23 cellular contexts compared by ENCODE assay signal in genomic region chr2:211347328-211347727, GRCh38.
DNase-seq lines count a peak whose midpoint lies in the region; ATAC-seq and TF ChIP-seq lines count a peak whose summit lies in the region.
"Had no signal": no experiment of that assay in that cellular context is flagged by ENCODE, and none has a peak within 500 bp of the region (broad histone marks: within the 10 kb centered on the region; RNA-seq: fewer than 3 reads in every experiment).

No MANE protein-coding gene starts in this region.

- no peaks in the 10 kb centered on the region for H3K4me1 Mint-ChIP-seq in chondrocyte (ENCODE audit: low read depth)

- H3K9me2 ChIP-seq in Karpas-422 (replicated peaks; ENCODE audit: insufficient read depth, low read length) = no peaks in the 10 kb centered on the region

- H3K36me3 ChIP-seq in A673 (ENCODE audit: insufficient read depth, low read length, poor library complexity, severe bottlenecking) = no peaks in the 10 kb centered on the region
- no peaks in the 10 kb centered on the region for H3K36me3 ChIP-seq in Karpas-422 (ENCODE audit: insufficient read depth, low read length)
- H3K36me3 ChIP-seq: HAP-1, left lung, Peyer's patch had no signal

- no peaks in the 10 kb centered on the region for H3K9me3 Mint-ChIP-seq in chondrocyte (ENCODE audit: low read depth)

- TF ChIP-seq CTCF in A673 (conservative IDR thresholded peaks at IDR 0.05; ENCODE audit: low read depth, low read length) = peak; percentile 38; the same call in 1 of the 2 replicates
- peak; percentile 3 for TF ChIP-seq CTCF in GM10266 (IDR thresholded peaks at IDR 0.05; ENCODE audit: control insufficient read depth, insufficient read depth, low read depth, missing control alignments)
- TF ChIP-seq CTCF in chondrocyte (IDR thresholded peaks at IDR 0.05) = peak; percentile 27

- H3K27me3 ChIP-seq in A673 (replicated peaks; ENCODE audit: insufficient read depth, low read depth, low read length, poor library complexity) (no peaks in the 10 kb centered on the region), Karpas-422 (ENCODE audit: low read length) (no peaks in the 10 kb centered on the region)
- H3K27me3 ChIP-seq: left lung, Peyer's patch had no signal

- POLR2A ChIA-PET in A673 (lab: Charles Lee; ENCODE audit: low non-redundant PET) = no interaction called here

- H4K20me1 ChIP-seq in Karpas-422 (ENCODE audit: insufficient read depth, low read depth, low read length) = no peaks in the 10 kb centered on the region

- no TSS peak for BruUV-seq in A673 (replicated peaks; lab: Mats Ljungman, UMichigan)

- H3K27me3 Mint-ChIP-seq in chondrocyte (ENCODE audit: low read depth) = peaks cover 3% of the 10 kb centered on the region

- H3K4me1 ChIP-seq in A673 (ENCODE audit: insufficient read depth, low read length, poor library complexity, severe bottlenecking) (peaks cover 4% of the 10 kb centered on the region), Karpas-422 (ENCODE audit: low read length) (no peaks in the 10 kb centered on the region)
- H3K4me1 ChIP-seq: HAP-1, left lung, Peyer's patch had no signal

- no peak overlapping the region for H3K27ac Mint-ChIP-seq in chondrocyte (ENCODE audit: unreplicated experiment)

- no peak overlapping the region for H3K9ac ChIP-seq in Karpas-422 (ENCODE audit: low read length)

- H3K4me3 Mint-ChIP-seq in chondrocyte (ENCODE audit: unreplicated experiment) = no peak overlapping the region

- CTCF ChIA-PET in A673 (lab: Charles Lee) = no interaction called here

- H3K4me3 ChIP-seq in A673 (ENCODE audit: low read depth, low read length, poor library complexity, severe bottlenecking) (no peak overlapping the region), Karpas-422 (ENCODE audit: low read length) (no peak overlapping the region)
- H3K4me3 ChIP-seq: HAP-1, K562, left lung, mucosa of descending colon, Peyer's patch had no signal

- intact Hi-C loops in A673 (cut with micrococcal nuclease; ENCODE audit: unreplicated experiment) = no loop called here

- no peak for ATAC-seq in HG03457 (IDR thresholded peaks at IDR 0.05; ENCODE audit: unreplicated experiment)
- no peak for ATAC-seq in GM21529 (IDR thresholded peaks at IDR 0.05; ENCODE audit: unreplicated experiment)
- ATAC-seq in HG03135 (IDR thresholded peaks at IDR 0.05; ENCODE audit: unreplicated experiment) = no peak
- ATAC-seq: K562; left lung; mucosa of descending colon; stimulated activated naive CD8-positive, alpha-beta T cell treated with anti-CD3 and anti-CD28 coated beads, Interleukin-15, Interleukin-2, amounts not matched to agents 100 U/mL and 50 U/mL, for 24 hours had no signal

- H3K36me3 Mint-ChIP-seq in chondrocyte (ENCODE audit: low read depth) = no peaks in the 10 kb centered on the region

- H3K9me3 ChIP-seq in A673 (ENCODE audit: low read depth, low read length, poor library complexity, severe bottlenecking) (no peaks in the 10 kb centered on the region), Karpas-422 (ENCODE audit: low read length) (no peaks in the 10 kb centered on the region)
- H3K9me3 ChIP-seq: HAP-1, left lung, mucosa of descending colon, Peyer's patch had no signal

- H3K27ac ChIP-seq in A673 (ENCODE audit: low read depth, low read length, poor library complexity, severe bottlenecking) (no peak overlapping the region), Karpas-422 (ENCODE audit: low read length) (no peak overlapping the region)
- H3K27ac ChIP-seq: left lung, Peyer's patch had no signal

- DNase-seq in A673 (ENCODE audit: low spot score) (peak; percentile 11), GM10266 (ENCODE audit: extremely low spot score) (no peak), Karpas-422 (peak; percentile 76), chondrocyte (ENCODE audit: low spot score) (no peak), GOT3 (lab: John Stamatoyannopoulos, UW) (no peak)
- DNase-seq: activated CD4-positive, alpha-beta T cell treated with anti-CD3 and anti-CD28 coated beads, Interleukin-2, amount 50 U/mL, for 4 hours; activated naive CD4-positive, alpha-beta T cell treated with Interleukin-2 at 50 U/mL for 16 hours; activated T-cell treated with anti-CD3 and anti-CD28 coated beads for 4 hours; cerebellar nuclear complex; effector CD8-positive, alpha-beta T cell; head of caudate nucleus; left lung; mucosa of descending colon; NCI-H1105 treated with DMSO at 0.1 percent for 48 hours; NCI-H526 treated with DMSO at 0.1 percent for 48 hours; Peyer's patch; stimulated activated naive CD8-positive, alpha-beta T cell treated with anti-CD3 and anti-CD28 coated beads, Interleukin-15, Interleukin-2, amounts not matched to agents 100 U/mL and 50 U/mL, for 24 hours; SW 1271 had no signal

- H2AFZ ChIP-seq in Karpas-422 (ENCODE audit: low read length) = no peak overlapping the region

- no peaks in the 10 kb centered on the region for H3K79me2 ChIP-seq in Karpas-422 (ENCODE audit: low read length)

- no peak overlapping the region for H3K4me2 ChIP-seq in Karpas-422 (ENCODE audit: low read depth, low read length, poor library complexity, severe bottlenecking)

Comparison
In these comparisons a context has a peak if more than half of its experiments do, and no peak if none do; other contexts are left out.
1. DNase-seq: peak in A673 (single experiment) and Karpas-422 (single experiment); none in GM10266 (single experiment), chondrocyte (single experiment) and GOT3 (single experiment).
2. Peak in every context shown above with its lines, with median percentiles within 50 percentile points of each other: CTCF ChIP-seq.